Comparison of ENCODE assay signal across 15 cellular contexts in genomic region chrX:110000854-110001701, GRCh38. TPM values are rescaled to one million over a fixed set of nuclear protein-coding genes. Genes with fewer than 3 reads are reported as not detected.
DNase-seq lines count a peak whose midpoint lies in the region; ATAC-seq and TF ChIP-seq lines count a peak whose summit lies in the region.
"Had no signal": no experiment of that assay in that cellular context is flagged by ENCODE, and none has a peak within 500 bp of the region (broad histone marks: within the 10 kb centered on the region; RNA-seq: fewer than 3 reads in every experiment).

No MANE protein-coding gene starts in this region.

- POLR2A ChIA-PET in naive thymus-derived CD4-positive, alpha-beta T cell (lab: Charles Lee): no interaction called here

- DNase-seq in cardiac muscle cell (ENCODE audit: low read depth in 1 of 2, low spot score in 1 of 2): no peak
- no peak for DNase-seq in heart right ventricle
- DNase-seq in naive thymus-derived CD4-positive, alpha-beta T cell: no peak
- no peak for DNase-seq in HFFc6
- no peak for DNase-seq in iPS-NIHi11 (ENCODE audit: low spot score)
- DNase-seq in NCI-H446 (lab: John Stamatoyannopoulos, UW): no peak
- DNase-seq: activated CD4-positive, alpha-beta T cell treated with anti-CD3 and anti-CD28 coated beads, Interleukin-2, amount 50 U/mL, for 1 hour; body of pancreas; HCEC 1CT; lower lobe of right lung; NCI-H2029; occipital lobe had no signal

- H3K4me3 Mint-ChIP-seq in naive thymus-derived CD4-positive, alpha-beta T cell: peak overlapping the region in 7 of 10 donors; percentile 21 to 96 (median 49)
- H3K4me3 Mint-ChIP-seq in HFFc6: no peak overlapping the region

- ATAC-seq in heart right ventricle (no peak), HG03159 (IDR thresholded peaks at IDR 0.05; ENCODE audit: unreplicated experiment) (no peak)
- ATAC-seq in naive thymus-derived CD4-positive, alpha-beta T cell: no peak
- ATAC-seq: body of pancreas had no signal

- H3K4me1 Mint-ChIP-seq in naive thymus-derived CD4-positive, alpha-beta T cell: peaks cover 14 to 31% (median 22%) of the 10 kb centered on the region in 7 donors
- H3K4me1 Mint-ChIP-seq in HFFc6 (ENCODE audit: low read depth): peaks cover 21% of the 10 kb centered on the region

- H3K4me3 ChIP-seq in cardiac muscle cell (no peak overlapping the region), heart right ventricle (no peak overlapping the region)
- no peak overlapping the region for H3K4me3 ChIP-seq in naive thymus-derived CD4-positive, alpha-beta T cell (ENCODE audit: low read length)
- H3K4me3 ChIP-seq: body of pancreas had no signal

- H3K27ac ChIP-seq in cardiac muscle cell: peak overlapping the region; percentile 86
- peak overlapping the region in 3 of 10 donors; percentile 88 to 91 (median 90) for H3K27ac ChIP-seq in heart right ventricle
- H3K27ac ChIP-seq in VCaP: peak overlapping the region; percentile 70
- peak overlapping the region; percentile 64 for H3K27ac ChIP-seq in naive thymus-derived CD4-positive, alpha-beta T cell (ENCODE audit: low read depth, low read length)

- H3K36me3 ChIP-seq in cardiac muscle cell (no peaks in the 10 kb centered on the region), heart right ventricle (no peaks in the 10 kb centered on the region)
- H3K36me3 ChIP-seq in naive thymus-derived CD4-positive, alpha-beta T cell (ENCODE audit: control insufficient read depth in 2 of 3, insufficient read depth in 3 of 3, low read length in 3 of 3): no peaks in the 10 kb centered on the region
- H3K36me3 ChIP-seq: lower lobe of right lung had no signal

- no peak for TF ChIP-seq CTCF in cardiac muscle cell (IDR thresholded peaks at IDR 0.05; ENCODE audit: low read depth, low read length)
- no peak for TF ChIP-seq CTCF in heart right ventricle (IDR thresholded peaks at IDR 0.05)
- no peak for TF ChIP-seq CTCF in VCaP (conservative IDR thresholded peaks at IDR 0.05)
- TF ChIP-seq CTCF in HFFc6 (IDR thresholded peaks at IDR 0.05): no peak

- CTCF ChIA-PET in naive thymus-derived CD4-positive, alpha-beta T cell (lab: Charles Lee): no interaction called here

- H3K36me3 Mint-ChIP-seq in naive thymus-derived CD4-positive, alpha-beta T cell: peaks cover 0 to 9% (median 0%) of the 10 kb centered on the region in 5 donors
- no peaks in the 10 kb centered on the region for H3K36me3 Mint-ChIP-seq in HFFc6 (ENCODE audit: low read depth)

- H3K27me3 Mint-ChIP-seq in naive thymus-derived CD4-positive, alpha-beta T cell: no peaks in the 10 kb centered on the region
- no peaks in the 10 kb centered on the region for H3K27me3 Mint-ChIP-seq in HFFc6 (ENCODE audit: insufficient read depth)
- H3K27me3 Mint-ChIP-seq: stimulated activated naive CD8-positive, alpha-beta T cell treated with anti-CD3 and anti-CD28 coated beads, Interleukin-15, amount 100 ng/mL, for 72 hours had no signal

- H3K27ac Mint-ChIP-seq in naive thymus-derived CD4-positive, alpha-beta T cell: peak overlapping the region in 7 of 9 donors; percentile 9 to 87 (median 46)
- H3K27ac Mint-ChIP-seq in HFFc6: no peak overlapping the region

- intact Hi-C loops in heart right ventricle (cut with DNase I): loop anchor here in 5 of 10 donors (5.0 to 10.0 kb wide), 4 partner anchors 74 to 144 kb away; no protein-coding TSS in a partner anchor
- intact Hi-C loops in naive thymus-derived CD4-positive, alpha-beta T cell (cut with micrococcal nuclease): loop anchor here (10.0 kb wide), 3 partner anchors 314 to 1684 kb away; partner anchors contain the start of genes ALG13 (in 1 of the 2), AMMECR1 (in 1 of the 2) and PAK3 (in 1 of the 2)

- no peaks in the 10 kb centered on the region for H3K9me3 Mint-ChIP-seq in naive thymus-derived CD4-positive, alpha-beta T cell
- H3K9me3 Mint-ChIP-seq in HFFc6: no peaks in the 10 kb centered on the region
- H3K9me3 Mint-ChIP-seq: stimulated activated naive CD8-positive, alpha-beta T cell treated with anti-CD3 and anti-CD28 coated beads, Interleukin-15, amount 100 ng/mL, for 72 hours had no signal

- H3K9me3 ChIP-seq in cardiac muscle cell (ENCODE audit: low read depth) (no peaks in the 10 kb centered on the region), heart right ventricle (no peaks in the 10 kb centered on the region)
- H3K9me3 ChIP-seq in naive thymus-derived CD4-positive, alpha-beta T cell (ENCODE audit: control insufficient read depth in 2 of 3, low read length in 3 of 3): no peaks in the 10 kb centered on the region
- H3K9me3 ChIP-seq: body of pancreas, lower lobe of right lung had no signal

- H3K27me3 ChIP-seq in cardiac muscle cell: no peaks in the 10 kb centered on the region
- H3K27me3 ChIP-seq in heart right ventricle: peaks cover 0 to 34% (median 0%) of the 10 kb centered on the region in 7 donors
- no peaks in the 10 kb centered on the region for H3K27me3 ChIP-seq in naive thymus-derived CD4-positive, alpha-beta T cell (ENCODE audit: control insufficient read depth in 2 of 2, insufficient read depth in 2 of 2, low read length in 2 of 2)
- H3K27me3 ChIP-seq: body of pancreas had no signal

- H3K4me1 ChIP-seq in cardiac muscle cell (ENCODE audit: low read depth): peaks cover 21% of the 10 kb centered on the region
- H3K4me1 ChIP-seq in heart right ventricle: peaks cover 0 to 28% (median 10%) of the 10 kb centered on the region in 9 donors
- H3K4me1 ChIP-seq in naive thymus-derived CD4-positive, alpha-beta T cell (ENCODE audit: control insufficient read depth in 2 of 2, insufficient read depth in 2 of 2, low read length in 2 of 2): no peaks in the 10 kb centered on the region

- WGBS in heart right ventricle, 2 donors: 65 to 73% methylated on average over 16 of the region's 16 CpGs

RNA-seq across cellular contexts. Expression of gene TMEM164, which starts 1.8 kb away (rescaled TPM):
- total RNA-seq in cardiac muscle cell (28.3 and 70.3 TPM in 2 replicates), heart right ventricle (10 to 100 TPM; 43.0 to 60.6 (median 49.1) TPM)
- polyA plus RNA-seq in cardiac muscle cell (5.2 and 6.8 TPM in 2 replicates), heart right ventricle (10 to 100 TPM in 1 of 2 donors, 1 to 10 TPM in 1; 9.7 to 43.1 TPM)
- total RNA-seq in naive thymus-derived CD4-positive, alpha-beta T cell: 10 to 100 TPM; 16.3 to 30.1 (median 17.9) TPM
- polyA plus RNA-seq in naive thymus-derived CD4-positive, alpha-beta T cell: 1 to 10 TPM in 1 of 2 donors, under 1 TPM in 1; 0.92 to 2.1 TPM
- total RNA-seq in HFFc6 (2021; fragmentation: NEBNext Ultra II Directional; extraction: Animal tissue kit (Norgen Biotek cat#: 25700)): 10 to 100 TPM in 1 of 6 experiments, 1 to 10 TPM in 5; 8.5 to 12.5 (median 9.6) TPM
